8 cellular contexts compared by ENCODE assay signal in the genomic region with DNA sequence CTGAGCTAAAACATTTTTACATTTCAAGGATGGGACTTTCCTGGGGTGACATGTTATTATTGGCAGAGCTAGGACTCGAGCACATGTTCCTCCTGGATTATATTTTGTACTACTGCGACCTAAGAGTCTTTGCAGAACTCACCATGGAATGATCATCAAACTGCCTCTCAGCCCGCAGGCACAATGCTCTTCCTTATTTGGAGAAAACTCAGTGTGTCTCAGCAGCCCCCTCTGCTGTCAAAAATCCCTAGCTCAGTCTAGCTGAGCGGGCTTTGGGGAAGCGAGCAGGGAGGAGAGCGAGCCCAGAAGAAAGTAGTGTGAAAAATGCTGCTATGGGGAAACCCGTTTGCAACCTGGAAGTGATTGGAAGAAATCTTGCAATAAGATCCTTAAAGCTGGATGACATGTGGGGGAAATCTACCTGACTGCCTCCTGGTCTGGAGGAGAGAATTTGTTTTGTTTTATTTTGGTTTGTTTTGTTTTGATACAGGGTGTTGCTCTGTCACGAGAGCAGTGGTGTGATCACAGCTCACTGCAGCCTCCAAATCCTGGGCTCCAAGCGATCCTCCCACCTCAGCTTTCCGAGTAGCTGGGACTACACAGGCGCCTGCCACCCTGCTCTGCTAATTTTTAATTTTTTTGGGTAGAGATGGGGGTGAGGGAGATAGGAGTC.
DNase-seq lines count a peak whose midpoint lies in the region; ATAC-seq and TF ChIP-seq lines count a peak whose summit lies in the region.

No MANE protein-coding gene starts in this region.

- intact Hi-C loops in right lobe of liver (cut with DNase I) = loop anchor here in 1 of 2 donors (10.0 kb wide), 1 partner anchor 134 kb away; no protein-coding TSS in a partner anchor

- TF ChIP-seq CTCF in AG09309 (IDR thresholded peaks at IDR 0.05; ENCODE audit: control insufficient read depth, insufficient read depth, low read depth, low read length, missing control alignments) (peak; percentile 91), right lobe of liver (IDR thresholded peaks at IDR 0.05) (peak; percentile 87 to 93 (median 90))

- no peaks in the 10 kb centered on the region for H3K9me3 ChIP-seq in right lobe of liver

- H3K36me3 ChIP-seq in right lobe of liver = no peaks in the 10 kb centered on the region

- WGBS in right lobe of liver (ENCODE audit: insufficient coverage, low coverage, low lambda C conversion rate, missing lambda C conversion rate) = 0% methylated on average over 11 of the region's 11 CpGs

- TF ChIP-seq POLR2A in right lobe of liver (IDR thresholded peaks at IDR 0.05) = no peak

- no peak overlapping the region for H3K4me3 ChIP-seq in AG09309 (ENCODE audit: control insufficient read depth, low read depth, low read length)
- H3K4me3 ChIP-seq in right lobe of liver = no peak overlapping the region

- H3K27me3 ChIP-seq in right lobe of liver = no peaks in the 10 kb centered on the region

- no peaks in the 10 kb centered on the region for H3K4me1 ChIP-seq in right lobe of liver

- H3K27ac ChIP-seq in right lobe of liver = no peak overlapping the region

- peak; percentile 76 for ATAC-seq in GM18909 (IDR thresholded peaks at IDR 0.05; ENCODE audit: poor library complexity, unreplicated experiment)
- peak; percentile 93 for ATAC-seq in HG03432 (IDR thresholded peaks at IDR 0.05; ENCODE audit: unreplicated experiment)
- peak; percentile 100 for ATAC-seq in right lobe of liver

- DNase-seq in AG09309 (ENCODE audit: low read depth) = peak; percentile 80
- DNase-seq in NCI-H510A treated with DMSO at 0.1 percent for 48 hours (lab: John Stamatoyannopoulos, UW) = peak; percentile 53
- DNase-seq in activated CD4-positive, alpha-beta T cell treated with anti-CD3 and anti-CD28 coated beads for 4 hours = peak; percentile 65 to 79
- peak; percentile 97 for DNase-seq in dedifferentiated amniotic fluid mesenchymal stem cell (ENCODE audit: extremely low spot score)
- peak; percentile 79 to 87 (median 81) for DNase-seq in right lobe of liver
- peak; percentile 69 for DNase-seq in stimulated activated CD4-positive, alpha-beta T cell treated with anti-CD3 and anti-CD28 coated beads, Interleukin-4, amount 100 ng/mL, for 48 hours (ENCODE audit: low read depth in 2 of 2)
